In genomic region chr19:36003284-36003683, GRCh38 we compare ENCODE assay signal across 20 cellular contexts. TPM values are rescaled to one million over a fixed set of nuclear protein-coding genes. Genes with fewer than 3 reads are reported as not detected.
A peak's percentile ranks its signal among the peaks of the same experiment; 100 is the strongest.
DNase-seq lines count a peak whose midpoint lies in the region; ATAC-seq, FAIRE-seq and TF ChIP-seq lines count a peak whose summit lies in the region.
"Had no signal": no experiment of that assay in that cellular context is flagged by ENCODE, and none has a peak within 500 bp of the region (broad histone marks: within the 10 kb centered on the region; RNA-seq: fewer than 3 reads in every experiment).

No MANE protein-coding gene starts in this region.

- FAIRE-seq in HepG2 (lab: Jason Lieb, UNC): no peak
- FAIRE-seq: GM18507, H54 had no signal

- no peak for TF ChIP-seq CTCF in HepG2 (CRISPR knock-in tag; IDR thresholded peaks at IDR 0.05)
- no peak for TF ChIP-seq CTCF in right lobe of liver (IDR thresholded peaks at IDR 0.05)
- no peak for TF ChIP-seq CTCF in endothelial cell (IDR thresholded peaks at IDR 0.05; ENCODE audit: unreplicated experiment)

- peaks cover 8% of the 10 kb centered on the region for H3K36me3 Mint-ChIP-seq in endothelial cell (ENCODE audit: low read depth, unreplicated experiment)
- peaks cover 26 to 41% of the 10 kb centered on the region in 2 donors for H3K36me3 Mint-ChIP-seq in stimulated activated naive B cell treated with anti-CD40 and anti-IgM and Interleukin-4, amounts not matched to agents 10 μg/mL and 1 μg/mL and 100 μg/mL, for 72 hours

- TF ChIP-seq RAD21 in HepG2 (CRISPR knock-in tag; IDR thresholded peaks at IDR 0.05): no peak

- no peaks in the 10 kb centered on the region for H3K9me3 Mint-ChIP-seq in endothelial cell (ENCODE audit: unreplicated experiment)
- H3K9me3 Mint-ChIP-seq in stimulated activated naive B cell treated with anti-CD40 and anti-IgM and Interleukin-4, amounts not matched to agents 10 μg/mL and 1 μg/mL and 100 μg/mL, for 72 hours: no peaks in the 10 kb centered on the region
- H3K9me3 Mint-ChIP-seq: CD4-positive, alpha-beta memory T cell had no signal

- WGBS in HepG2 (ENCODE audit: low lambda C conversion rate): 98% methylated on average over 4 of the region's 4 CpGs
- 96% methylated on average over 4 of the region's 4 CpGs for WGBS in right lobe of liver (ENCODE audit: insufficient coverage, low coverage, low lambda C conversion rate, missing lambda C conversion rate)

- no peak overlapping the region for H3K27ac ChIP-seq in HepG2 (ENCODE audit: extremely low read length, insufficient read depth, low read length)
- H3K27ac ChIP-seq in right lobe of liver: no peak overlapping the region

- H3K4me3 ChIP-seq in HepG2 (replicated peaks in 1 of 3; ENCODE audit: insufficient read depth in 1 of 3, low read depth in 2 of 3, low read length in 3 of 3) (no peak overlapping the region), right lobe of liver (no peak overlapping the region)
- H3K4me3 ChIP-seq: HAP-1 had no signal

- no peak overlapping the region for H3K27ac Mint-ChIP-seq in endothelial cell (ENCODE audit: unreplicated experiment)
- peak overlapping the region; percentile 2 for H3K27ac Mint-ChIP-seq in stimulated activated naive B cell treated with anti-CD40 and anti-IgM and Interleukin-4, amounts not matched to agents 10 μg/mL and 1 μg/mL and 100 μg/mL, for 72 hours

- no peak overlapping the region for H3K9ac ChIP-seq in HepG2 (ENCODE audit: insufficient read depth, low read depth, low read length)

- H3K36me3 ChIP-seq in HepG2 (replicated peaks in 1 of 2; ENCODE audit: control insufficient read depth in 1 of 2, insufficient read depth in 2 of 2, low read length in 2 of 2) (peaks cover 1 to 13% of the 10 kb centered on the region in 2 experiments; a peak in 4 of 5 replicates), right lobe of liver (peaks cover 0 to 3% (median 0%) of the 10 kb centered on the region in 4 donors)

- no peak overlapping the region for H3K4me2 ChIP-seq in HepG2 (ENCODE audit: low read depth, low read length)

- no peak for TF ChIP-seq POLR2A in HepG2 (IDR thresholded peaks at IDR 0.05; ENCODE audit: insufficient read depth in 1 of 2, low read depth in 2 of 2, low read length in 2 of 2)
- no peak for TF ChIP-seq POLR2A in right lobe of liver (IDR thresholded peaks at IDR 0.05)

- H3K79me2 ChIP-seq in HepG2 (ENCODE audit: insufficient read depth, low read length): peaks cover 5% of the 10 kb centered on the region

- H3K4me1 Mint-ChIP-seq in endothelial cell (ENCODE audit: unreplicated experiment): peaks cover 5% of the 10 kb centered on the region
- peaks cover 10 to 22% of the 10 kb centered on the region in 2 donors for H3K4me1 Mint-ChIP-seq in stimulated activated naive B cell treated with anti-CD40 and anti-IgM and Interleukin-4, amounts not matched to agents 10 μg/mL and 1 μg/mL and 100 μg/mL, for 72 hours

- H3K4me3 Mint-ChIP-seq in endothelial cell (ENCODE audit: unreplicated experiment): peak overlapping the region; percentile 67
- no peak overlapping the region for H3K4me3 Mint-ChIP-seq in stimulated activated naive B cell treated with anti-CD40 and anti-IgM and Interleukin-4, amounts not matched to agents 10 μg/mL and 1 μg/mL and 100 μg/mL, for 72 hours

- H2AFZ ChIP-seq in HepG2 (ENCODE audit: low read length): no peak overlapping the region

- DNase-seq in HepG2 (ENCODE audit: low spot score): no peak
- no peak for DNase-seq in right lobe of liver
- no peak for DNase-seq in endothelial cell (ENCODE audit: low spot score)
- DNase-seq in stimulated activated naive B cell treated with anti-CD40 and anti-IgM and Interleukin-4, amounts not matched to agents 10 μg/mL and 1 μg/mL and 100 μg/mL, for 72 hours: no peak
- no peak for DNase-seq in NCI-H748 (lab: John Stamatoyannopoulos, UW; ENCODE audit: unreplicated experiment)
- DNase-seq: 8988T; C1 segment of cervical spinal cord; Calu3; CD4-positive, alpha-beta memory T cell; COR-L47; DMS53; DMS79 treated with DMSO at 0.1 percent for 48 hours; GF-D8; GOT3 had no signal

- H4K20me1 ChIP-seq in HepG2 (ENCODE audit: insufficient read depth, low read length): 0 out of 2 replicates have a peak, but pooled peaks cover 4% of the 10 kb centered on the region

- ATAC-seq in HepG2: no peak
- no peak for ATAC-seq in right lobe of liver
- ATAC-seq in stimulated activated naive B cell treated with anti-CD40 and anti-IgM and Interleukin-4, amounts not matched to agents 10 μg/mL and 1 μg/mL and 100 μg/mL, for 72 hours (replicated peaks): no peak
- ATAC-seq in GM19023 (IDR thresholded peaks at IDR 0.05; ENCODE audit: unreplicated experiment): no peak

- H3K4me1 ChIP-seq in HepG2 (ENCODE audit: insufficient read depth, low read length) (peaks cover 54% of the 10 kb centered on the region), right lobe of liver (peaks cover 0 to 30% (median 9%) of the 10 kb centered on the region in 4 donors)
- H3K4me1 ChIP-seq: HAP-1 had no signal

- H3K9me3 ChIP-seq in HepG2 (ENCODE audit: low read length) (no peaks in the 10 kb centered on the region), right lobe of liver (no peaks in the 10 kb centered on the region)
- H3K9me3 ChIP-seq: HAP-1 had no signal

- H3K27me3 ChIP-seq in HepG2 (ENCODE audit: control insufficient read depth in 1 of 2, insufficient read depth in 2 of 2, low read length in 2 of 2) (no peaks in the 10 kb centered on the region; a peak in 1 of 5 replicates), right lobe of liver (no peaks in the 10 kb centered on the region)

- intact Hi-C loops in HepG2 (cut with micrococcal nuclease; ENCODE audit: unreplicated experiment) (no loop called here), right lobe of liver (cut with DNase I) (no loop called here)

- TF ChIP-seq EP300 in HepG2 (IDR thresholded peaks at IDR 0.05; ENCODE audit: low read depth in 2 of 2, low read length in 2 of 2) (no peak), HepG2 (CRISPR knock-in tag; IDR thresholded peaks at IDR 0.05; ENCODE audit: borderline replicate concordance) (no peak)

- POLR2A ChIA-PET in HepG2 (lab: Yijun Ruan, JAX): interaction anchor here (1.4 to 1.8 kb wide), 2 partner anchors 8 to 56 kb away, joined by 3 to 5 read pairs; partner anchors contain the start of gene SDHAF1

- peaks cover 5% of the 10 kb centered on the region for H3K27me3 Mint-ChIP-seq in endothelial cell (ENCODE audit: unreplicated experiment)
- peaks cover 0 to under 1% of the 10 kb centered on the region in 2 donors for H3K27me3 Mint-ChIP-seq in stimulated activated naive B cell treated with anti-CD40 and anti-IgM and Interleukin-4, amounts not matched to agents 10 μg/mL and 1 μg/mL and 100 μg/mL, for 72 hours
- H3K27me3 Mint-ChIP-seq: CD4-positive, alpha-beta memory T cell had no signal

- no TSS peak for BruUV-seq in HepG2 (replicated peaks; lab: Mats Ljungman, UMichigan)

- in situ Hi-C loops in HepG2 (cut with HindIII; ENCODE audit: extremely low pct_ligation_motif_present, low pct_unique_long_range_greater_than_20kb): no loop called here

- CTCF ChIA-PET in HepG2 (lab: Yijun Ruan, JAX; ENCODE audit: low intra/inter-chr PET ratio, low total read pairs): no interaction called here

RNA-seq across cellular contexts. Expression of gene SYNE4, which starts 5.3 kb away (rescaled TPM):
- total RNA-seq in HepG2 (2016; rRNA removed; fragmentation: Illumina TruSeq; extraction: Trizol) (20.7 and 23.0 TPM in 2 replicates), right lobe of liver (1 to 10 TPM; 3.9 to 7.5 (median 7.0) TPM), endothelial cell (ENCODE audit: unreplicated experiment) (4.5 TPM)
- total RNA-seq in HepG2 (2016; cell fraction: cytosol; rRNA removed; fragmentation: Illumina TruSeq; extraction: Trizol; ENCODE audit: low read depth): 11.5 TPM in 2 replicates
- total RNA-seq in HepG2 (2016; cell fraction: insoluble cytoplasmic fraction; rRNA removed; fragmentation: Illumina TruSeq; extraction: Trizol): 21.1 and 22.0 TPM in 2 replicates
- 13.9 and 18.8 TPM in 2 replicates for total RNA-seq in HepG2 (2016; cell fraction: membrane; rRNA removed; fragmentation: Illumina TruSeq; extraction: Trizol)
- 13.2 and 14.2 TPM in 2 replicates for total RNA-seq in HepG2 (2016; cell fraction: nucleus; rRNA removed; fragmentation: Illumina TruSeq; extraction: Trizol)
- 13.7 and 19.9 TPM in 2 replicates for polyA plus RNA-seq in HepG2 (2011; rRNA removed)
- 10.9 and 15.9 TPM in 2 replicates for polyA plus RNA-seq in HepG2 (2011; cell fraction: cytosol; rRNA removed)
- polyA plus RNA-seq in HepG2 (2011; cell fraction: nucleus; rRNA removed): 19.7 and 29.4 TPM in 2 replicates
- 10.9 and 11.0 TPM in 2 replicates for polyA plus RNA-seq in HepG2 (2012)
- polyA plus RNA-seq in HepG2 (2016; cell fraction: cytosol; fragmentation: Illumina TruSeq; extraction: Trizol; ENCODE audit: low read depth): 13.1 and 16.9 TPM in 2 replicates
- 22.3 and 24.9 TPM in 2 replicates for polyA plus RNA-seq in HepG2 (2016; cell fraction: insoluble cytoplasmic fraction; fragmentation: Illumina TruSeq; extraction: Trizol; ENCODE audit: low read depth)
- 15.1 and 18.4 TPM in 2 replicates for polyA plus RNA-seq in HepG2 (2016; cell fraction: membrane; fragmentation: Illumina TruSeq; extraction: Trizol; ENCODE audit: low read depth)
- polyA plus RNA-seq in HepG2 (2016; cell fraction: nucleus; fragmentation: Illumina TruSeq; extraction: Trizol; ENCODE audit: insufficient read depth, low read depth): 24.9 and 28.1 TPM in 2 replicates
- 0.28 and 15.7 TPM in 2 replicates for polyA minus RNA-seq in HepG2 (2011; rRNA and poly(A)+ RNA removed; ENCODE audit: low replicate concordance)
- 6.9 and 7.3 TPM in 2 replicates for polyA minus RNA-seq in HepG2 (2011; cell fraction: cytosol; rRNA and poly(A)+ RNA removed)
- polyA minus RNA-seq in HepG2 (2011; cell fraction: nucleus; rRNA and poly(A)+ RNA removed): 5.7 and 10.1 TPM in 2 replicates
- total RNA-seq: A673, Daoy had no signal

RNA-seq across cellular contexts. Expression of gene SDHAF1, which starts 8.3 kb away (rescaled TPM):
- total RNA-seq in HepG2 (2016; rRNA removed; fragmentation: Illumina TruSeq; extraction: Trizol): 21.0 and 22.8 TPM in 2 replicates
- 10.6 and 12.2 TPM in 2 replicates for total RNA-seq in HepG2 (2016; cell fraction: cytosol; rRNA removed; fragmentation: Illumina TruSeq; extraction: Trizol; ENCODE audit: low read depth)
- 20.9 and 21.2 TPM in 2 replicates for total RNA-seq in HepG2 (2016; cell fraction: insoluble cytoplasmic fraction; rRNA removed; fragmentation: Illumina TruSeq; extraction: Trizol)
- 21.9 and 24.8 TPM in 2 replicates for total RNA-seq in HepG2 (2016; cell fraction: membrane; rRNA removed; fragmentation: Illumina TruSeq; extraction: Trizol)
- 10.8 and 12.0 TPM in 2 replicates for total RNA-seq in HepG2 (2016; cell fraction: nucleus; rRNA removed; fragmentation: Illumina TruSeq; extraction: Trizol)
- 17.8 and 18.7 TPM in 2 replicates for polyA plus RNA-seq in HepG2 (2011; rRNA removed)
- 24.1 and 32.9 TPM in 2 replicates for polyA plus RNA-seq in HepG2 (2011; cell fraction: cytosol; rRNA removed)
- polyA plus RNA-seq in HepG2 (2011; cell fraction: nucleus; rRNA removed): 16.2 and 17.2 TPM in 2 replicates
- polyA plus RNA-seq in HepG2 (2012): 11.8 and 14.9 TPM in 2 replicates
- 10.2 and 10.4 TPM in 2 replicates for polyA plus RNA-seq in HepG2 (2016; cell fraction: cytosol; fragmentation: Illumina TruSeq; extraction: Trizol; ENCODE audit: low read depth)
- polyA plus RNA-seq in HepG2 (2016; cell fraction: insoluble cytoplasmic fraction; fragmentation: Illumina TruSeq; extraction: Trizol; ENCODE audit: low read depth): 24.9 and 26.1 TPM in 2 replicates
- polyA plus RNA-seq in HepG2 (2016; cell fraction: membrane; fragmentation: Illumina TruSeq; extraction: Trizol; ENCODE audit: low read depth): 18.7 and 21.3 TPM in 2 replicates
- 17.9 and 19.2 TPM in 2 replicates for polyA plus RNA-seq in HepG2 (2016; cell fraction: nucleus; fragmentation: Illumina TruSeq; extraction: Trizol; ENCODE audit: insufficient read depth, low read depth)
- polyA minus RNA-seq in HepG2 (2011; rRNA and poly(A)+ RNA removed; ENCODE audit: low replicate concordance): 6.1 and 13.8 TPM in 2 replicates
- 7.8 and 9.5 TPM in 2 replicates for polyA minus RNA-seq in HepG2 (2011; cell fraction: cytosol; rRNA and poly(A)+ RNA removed)
- polyA minus RNA-seq in HepG2 (2011; cell fraction: nucleus; rRNA and poly(A)+ RNA removed): 7.1 and 8.1 TPM in 2 replicates
- 10 to 100 TPM in 4 of 6 experiments, 1 to 10 TPM in 2; 8.4 to 41.9 (median 12.0) TPM for total RNA-seq in right lobe of liver
- 14.3 TPM for total RNA-seq in endothelial cell (ENCODE audit: unreplicated experiment)

RNA-seq across cellular contexts. Expression of gene ALKBH6, which starts 10.7 kb away (rescaled TPM):
- total RNA-seq in HepG2 (2016; rRNA removed; fragmentation: Illumina TruSeq; extraction: Trizol) (6.9 and 13.7 TPM in 2 replicates), right lobe of liver (10 to 100 TPM in 5 of 6 experiments, 1 to 10 TPM in 1; 9.7 to 31.2 (median 11.5) TPM), endothelial cell (ENCODE audit: unreplicated experiment) (27.3 TPM)
- 5.2 and 5.9 TPM in 2 replicates for total RNA-seq in HepG2 (2016; cell fraction: cytosol; rRNA removed; fragmentation: Illumina TruSeq; extraction: Trizol; ENCODE audit: low read depth)
- 6.6 and 11.7 TPM in 2 replicates for total RNA-seq in HepG2 (2016; cell fraction: insoluble cytoplasmic fraction; rRNA removed; fragmentation: Illumina TruSeq; extraction: Trizol)
- 5.3 and 5.4 TPM in 2 replicates for total RNA-seq in HepG2 (2016; cell fraction: membrane; rRNA removed; fragmentation: Illumina TruSeq; extraction: Trizol)
- 8.7 and 10.8 TPM in 2 replicates for total RNA-seq in HepG2 (2016; cell fraction: nucleus; rRNA removed; fragmentation: Illumina TruSeq; extraction: Trizol)
- 18.1 and 20.9 TPM in 2 replicates for polyA plus RNA-seq in HepG2 (2011; rRNA removed)
- 13.5 and 16.8 TPM in 2 replicates for polyA plus RNA-seq in HepG2 (2011; cell fraction: cytosol; rRNA removed)
- 61.3 and 62.3 TPM in 2 replicates for polyA plus RNA-seq in HepG2 (2011; cell fraction: nucleus; rRNA removed)
- polyA plus RNA-seq in HepG2 (2012): 12.0 and 17.8 TPM in 2 replicates
- polyA plus RNA-seq in HepG2 (2016; cell fraction: cytosol; fragmentation: Illumina TruSeq; extraction: Trizol; ENCODE audit: low read depth): 4.2 and 4.7 TPM in 2 replicates
- 8.3 and 10.2 TPM in 2 replicates for polyA plus RNA-seq in HepG2 (2016; cell fraction: insoluble cytoplasmic fraction; fragmentation: Illumina TruSeq; extraction: Trizol; ENCODE audit: low read depth)
- polyA plus RNA-seq in HepG2 (2016; cell fraction: membrane; fragmentation: Illumina TruSeq; extraction: Trizol; ENCODE audit: low read depth): 4.5 and 5.6 TPM in 2 replicates
- 41.1 and 43.4 TPM in 2 replicates for polyA plus RNA-seq in HepG2 (2016; cell fraction: nucleus; fragmentation: Illumina TruSeq; extraction: Trizol; ENCODE audit: insufficient read depth, low read depth)
- polyA minus RNA-seq in HepG2 (2011; rRNA and poly(A)+ RNA removed; ENCODE audit: low replicate concordance): 7.3 and 9.7 TPM in 2 replicates
- polyA minus RNA-seq in HepG2 (2011; cell fraction: cytosol; rRNA and poly(A)+ RNA removed): 3.4 and 4.0 TPM in 2 replicates
- 7.9 and 9.8 TPM in 2 replicates for polyA minus RNA-seq in HepG2 (2011; cell fraction: nucleus; rRNA and poly(A)+ RNA removed)

RNA-seq across cellular contexts. Expression of gene CLIP3, which starts 29.4 kb away (rescaled TPM):
- total RNA-seq in HepG2 (2016; rRNA removed; fragmentation: Illumina TruSeq; extraction: Trizol): 0.15 TPM in 1 of 2 replicates, not detected in the other
- not detected in 2 replicates for total RNA-seq in HepG2 (2016; cell fraction: cytosol; rRNA removed; fragmentation: Illumina TruSeq; extraction: Trizol; ENCODE audit: low read depth)
- 0.17 TPM in 1 of 2 replicates, not detected in the other for total RNA-seq in HepG2 (2016; cell fraction: insoluble cytoplasmic fraction; rRNA removed; fragmentation: Illumina TruSeq; extraction: Trizol)
- not detected in 2 replicates for total RNA-seq in HepG2 (2016; cell fraction: membrane; rRNA removed; fragmentation: Illumina TruSeq; extraction: Trizol)
- total RNA-seq in HepG2 (2016; cell fraction: nucleus; rRNA removed; fragmentation: Illumina TruSeq; extraction: Trizol): 0.41 and 0.62 TPM in 2 replicates
- 1.1 and 1.2 TPM in 2 replicates for polyA plus RNA-seq in HepG2 (2011; rRNA removed)
- 0.11 and 0.15 TPM in 2 replicates for polyA plus RNA-seq in HepG2 (2011; cell fraction: cytosol; rRNA removed)
- polyA plus RNA-seq in HepG2 (2011; cell fraction: nucleus; rRNA removed): 6.3 and 8.5 TPM in 2 replicates
- 0.79 and 1.4 TPM in 2 replicates for polyA plus RNA-seq in HepG2 (2012)
- polyA plus RNA-seq in HepG2 (2016; cell fraction: cytosol; fragmentation: Illumina TruSeq; extraction: Trizol; ENCODE audit: low read depth): 0.10 and 0.11 TPM in 2 replicates
- polyA plus RNA-seq in HepG2 (2016; cell fraction: insoluble cytoplasmic fraction; fragmentation: Illumina TruSeq; extraction: Trizol; ENCODE audit: low read depth): 0.17 TPM in 1 of 2 replicates, not detected in the other
- polyA plus RNA-seq in HepG2 (2016; cell fraction: membrane; fragmentation: Illumina TruSeq; extraction: Trizol; ENCODE audit: low read depth): 0.22 and 0.23 TPM in 2 replicates
- 2.1 and 2.5 TPM in 2 replicates for polyA plus RNA-seq in HepG2 (2016; cell fraction: nucleus; fragmentation: Illumina TruSeq; extraction: Trizol; ENCODE audit: insufficient read depth, low read depth)
- polyA minus RNA-seq in HepG2 (2011; rRNA and poly(A)+ RNA removed; ENCODE audit: low replicate concordance): 0.21 and 0.28 TPM in 2 replicates
- not detected in 2 replicates for polyA minus RNA-seq in HepG2 (2011; cell fraction: cytosol; rRNA and poly(A)+ RNA removed)
- polyA minus RNA-seq in HepG2 (2011; cell fraction: nucleus; rRNA and poly(A)+ RNA removed): 0.90 and 1.4 TPM in 2 replicates
- total RNA-seq in right lobe of liver: 1 to 10 TPM in 2 of 6 experiments, under 1 TPM in 4; 0.55 to 1.6 (median 0.94) TPM
- total RNA-seq in endothelial cell (ENCODE audit: unreplicated experiment): 94.8 TPM

RNA-seq across cellular contexts. Expression of gene THAP8, which starts 50.8 kb away (rescaled TPM):
- total RNA-seq in HepG2 (2016; rRNA removed; fragmentation: Illumina TruSeq; extraction: Trizol) (1.4 and 1.7 TPM in 2 replicates), right lobe of liver (1 to 10 TPM; 2.5 to 9.0 (median 4.2) TPM), endothelial cell (ENCODE audit: unreplicated experiment) (6.7 TPM)
- total RNA-seq in HepG2 (2016; cell fraction: cytosol; rRNA removed; fragmentation: Illumina TruSeq; extraction: Trizol; ENCODE audit: low read depth): 1.3 and 2.0 TPM in 2 replicates
- total RNA-seq in HepG2 (2016; cell fraction: insoluble cytoplasmic fraction; rRNA removed; fragmentation: Illumina TruSeq; extraction: Trizol): 1.2 and 2.0 TPM in 2 replicates
- 1.3 and 2.8 TPM in 2 replicates for total RNA-seq in HepG2 (2016; cell fraction: membrane; rRNA removed; fragmentation: Illumina TruSeq; extraction: Trizol)
- 0.53 and 1.2 TPM in 2 replicates for total RNA-seq in HepG2 (2016; cell fraction: nucleus; rRNA removed; fragmentation: Illumina TruSeq; extraction: Trizol)
- polyA plus RNA-seq in HepG2 (2011; rRNA removed): 3.7 and 4.0 TPM in 2 replicates
- 2.7 and 4.3 TPM in 2 replicates for polyA plus RNA-seq in HepG2 (2011; cell fraction: cytosol; rRNA removed)
- 6.3 and 9.2 TPM in 2 replicates for polyA plus RNA-seq in HepG2 (2011; cell fraction: nucleus; rRNA removed)
- polyA plus RNA-seq in HepG2 (2012): 2.2 and 2.3 TPM in 2 replicates
- 1.6 and 2.2 TPM in 2 replicates for polyA plus RNA-seq in HepG2 (2016; cell fraction: cytosol; fragmentation: Illumina TruSeq; extraction: Trizol; ENCODE audit: low read depth)
- 2.9 and 3.0 TPM in 2 replicates for polyA plus RNA-seq in HepG2 (2016; cell fraction: insoluble cytoplasmic fraction; fragmentation: Illumina TruSeq; extraction: Trizol; ENCODE audit: low read depth)
- 1.9 and 2.3 TPM in 2 replicates for polyA plus RNA-seq in HepG2 (2016; cell fraction: membrane; fragmentation: Illumina TruSeq; extraction: Trizol; ENCODE audit: low read depth)
- polyA plus RNA-seq in HepG2 (2016; cell fraction: nucleus; fragmentation: Illumina TruSeq; extraction: Trizol; ENCODE audit: insufficient read depth, low read depth): 2.2 and 4.0 TPM in 2 replicates
- 0.72 and 5.2 TPM in 2 replicates for polyA minus RNA-seq in HepG2 (2011; rRNA and poly(A)+ RNA removed; ENCODE audit: low replicate concordance)
- polyA minus RNA-seq in HepG2 (2011; cell fraction: cytosol; rRNA and poly(A)+ RNA removed): 2.3 and 2.6 TPM in 2 replicates
- polyA minus RNA-seq in HepG2 (2011; cell fraction: nucleus; rRNA and poly(A)+ RNA removed): 2.9 and 3.5 TPM in 2 replicates
